In the genomic region with DNA sequence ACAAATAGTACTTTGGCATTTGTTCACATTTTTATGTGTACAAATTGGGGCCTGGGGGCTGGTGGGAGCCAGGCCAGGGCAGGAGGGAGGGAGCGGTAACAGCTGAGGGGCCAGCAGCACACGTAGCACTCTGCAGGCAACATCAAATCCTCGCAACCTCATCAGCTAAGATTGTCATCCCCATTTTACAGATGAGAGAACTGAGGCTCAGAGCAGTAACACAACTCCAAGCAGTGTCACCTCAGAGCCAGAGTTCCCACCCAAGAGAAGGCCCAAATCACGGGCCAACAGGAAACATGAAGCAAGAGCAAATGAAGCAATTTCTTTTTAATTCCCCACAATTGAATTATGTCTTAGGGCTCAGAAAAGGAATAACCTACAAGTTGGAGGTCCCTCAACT, we compare ENCODE assay signal across 13 cellular contexts. TPM values are rescaled to one million over a fixed set of nuclear protein-coding genes. Genes with fewer than 3 reads are reported as not detected.
DNase-seq lines count a peak whose midpoint lies in the region; ATAC-seq, FAIRE-seq and TF ChIP-seq lines count a peak whose summit lies in the region.
"Had no signal": no experiment of that assay in that cellular context is flagged by ENCODE, and none has a peak within 500 bp of the region (broad histone marks: within the 10 kb centered on the region; RNA-seq: fewer than 3 reads in every experiment).

No MANE protein-coding gene starts in this region.

- no peak for TF ChIP-seq RAD21 in HepG2 (CRISPR knock-in tag; IDR thresholded peaks at IDR 0.05)

- peaks cover 79% of the 10 kb centered on the region for H3K4me1 ChIP-seq in HepG2 (ENCODE audit: insufficient read depth, low read length)
- peaks cover 0 to 26% (median 7%) of the 10 kb centered on the region in 4 donors for H3K4me1 ChIP-seq in right lobe of liver
- H3K4me1 ChIP-seq in endothelial cell of umbilical vein (ENCODE audit: control insufficient read depth, extremely low read depth, insufficient read depth, low read length), result peaks cover 28% of the 10 kb centered on the region
- peaks cover 31% of the 10 kb centered on the region for H3K4me1 ChIP-seq in neural progenitor cell

- peaks cover 0 to 4% of the 10 kb centered on the region in 2 experiments; a peak in 1 of 5 replicates for H3K36me3 ChIP-seq in HepG2 (replicated peaks in 1 of 2; ENCODE audit: control insufficient read depth in 1 of 2, insufficient read depth in 2 of 2, low read length in 2 of 2)
- no peaks in the 10 kb centered on the region for H3K36me3 ChIP-seq in right lobe of liver
- H3K36me3 ChIP-seq in endothelial cell of umbilical vein (ENCODE audit: control insufficient read depth in 2 of 2, extremely low read depth in 1 of 2, insufficient read depth in 2 of 2, low read length in 2 of 2), result no peaks in the 10 kb centered on the region
- no peaks in the 10 kb centered on the region for H3K36me3 ChIP-seq in neural progenitor cell

- no peak for TF ChIP-seq POLR2A in HepG2 (IDR thresholded peaks at IDR 0.05; ENCODE audit: insufficient read depth in 1 of 2, low read depth in 2 of 2, low read length in 2 of 2)
- TF ChIP-seq POLR2A in right lobe of liver (IDR thresholded peaks at IDR 0.05), result no peak
- TF ChIP-seq POLR2A in endothelial cell of umbilical vein (IDR thresholded peaks at IDR 0.05; ENCODE audit: low read depth, low read length), result no peak

- ATAC-seq in HepG2, result no peak
- ATAC-seq in right lobe of liver, result no peak

- BruUV-seq in HepG2 (replicated peaks; lab: Mats Ljungman, UMichigan), result no TSS peak
- no TSS peak for BruUV-seq in endothelial cell of umbilical vein (replicated peaks; lab: Mats Ljungman, UMichigan)

- H3K4me1 Mint-ChIP-seq in neural progenitor cell, result peaks cover 56% of the 10 kb centered on the region

- POLR2A ChIA-PET in HepG2 (lab: Yijun Ruan, JAX) (no interaction called here), endothelial cell of umbilical vein (lab: Charles Lee) (interaction anchor here (2.0 kb wide), 1 partner anchor 15 kb away, joined by 7 read pairs; no protein-coding TSS in a partner anchor), HEK293T (lab: Yijun Ruan, JAX) (interaction anchor here (1.3 to 1.4 kb wide), 2 partner anchors 12 to 15 kb away, joined by 3 read pairs; no protein-coding TSS in a partner anchor)

- TF ChIP-seq CTCF in HepG2 (CRISPR knock-in tag; IDR thresholded peaks at IDR 0.05) (no peak), right lobe of liver (IDR thresholded peaks at IDR 0.05) (no peak), endothelial cell of umbilical vein (IDR thresholded peaks at IDR 0.05; ENCODE audit: extremely low read depth in 1 of 2, insufficient read depth in 1 of 2, low read depth in 1 of 2, low read length in 2 of 2) (no peak), neural progenitor cell (IDR thresholded peaks at IDR 0.05) (no peak)

- H3K9me3 ChIP-seq in HepG2 (ENCODE audit: low read length), result no peaks in the 10 kb centered on the region
- no peaks in the 10 kb centered on the region for H3K9me3 ChIP-seq in right lobe of liver
- H3K9me3 ChIP-seq in endothelial cell of umbilical vein (replicated peaks; ENCODE audit: control insufficient read depth, insufficient read depth, low read length), result no peaks in the 10 kb centered on the region
- no peaks in the 10 kb centered on the region for H3K9me3 ChIP-seq in neural progenitor cell (ENCODE audit: low read depth)

- H3K79me2 ChIP-seq in HepG2 (ENCODE audit: insufficient read depth, low read length) (peaks cover 67% of the 10 kb centered on the region), endothelial cell of umbilical vein (ENCODE audit: control insufficient read depth, insufficient read depth, low read length) (peaks cover 95% of the 10 kb centered on the region), neural progenitor cell (ENCODE audit: low read depth) (no peaks in the 10 kb centered on the region)

- peaks cover 18% of the 10 kb centered on the region for H3F3A ChIP-seq in neural progenitor cell (ENCODE audit: low read depth)

- H3K9ac ChIP-seq in HepG2 (ENCODE audit: insufficient read depth, low read depth, low read length) (peak overlapping the region; percentile 63; the same call in 1 of the 2 replicates), endothelial cell of umbilical vein (replicated peaks; ENCODE audit: extremely low read depth, insufficient read depth, low read length) (peak overlapping the region; percentile 40), neural progenitor cell (no peak overlapping the region)

- WGBS in HepG2 (ENCODE audit: low lambda C conversion rate), result 88% methylated on average over 4 of the region's 4 CpGs
- WGBS in right lobe of liver (ENCODE audit: insufficient coverage, low coverage, low lambda C conversion rate, missing lambda C conversion rate), result 72% methylated on average over 3 of the region's 4 CpGs

- H3K4me2 ChIP-seq in HepG2 (ENCODE audit: low read depth, low read length), result peak overlapping the region; percentile 71
- no peak overlapping the region for H3K4me2 ChIP-seq in endothelial cell of umbilical vein (ENCODE audit: insufficient read depth, low read length)
- H3K4me2 ChIP-seq in neural progenitor cell, result no peak overlapping the region

- no peaks in the 10 kb centered on the region for H3K9me3 Mint-ChIP-seq in neural progenitor cell
- H3K9me3 Mint-ChIP-seq: dendritic cell treated with granulocyte-macrophage colony-stimulating factor and Interleukin-4, amounts not matched to agents 40 ng/mL and 50 ng/mL, for 4 days had no signal

- DNase-seq in HepG2 (ENCODE audit: low spot score), result no peak
- DNase-seq in right lobe of liver, result no peak
- no peak for DNase-seq in endothelial cell of umbilical vein (ENCODE audit: low read depth, low spot score)
- DNase-seq in neural progenitor cell (ENCODE audit: low spot score), result no peak
- DNase-seq in activated CD4-positive, alpha-beta T cell treated with anti-CD3 and anti-CD28 coated beads, Interleukin-2, amount 50 U/mL, for 1 hour, result no peak
- no peak for DNase-seq in DMS 273 treated with DMSO at 0.1 percent for 48 hours (lab: John Stamatoyannopoulos, UW)
- no peak for DNase-seq in HEK293T (ENCODE audit: extremely low spot score)
- DNase-seq in middle frontal gyrus (ENCODE audit: extremely low spot score, low spot score), result no peak
- DNase-seq: naive thymus-derived CD4-positive, alpha-beta T cell; OCI-M1; T-helper 1 cell had no signal

- no peaks in the 10 kb centered on the region for H3K9me1 ChIP-seq in endothelial cell of umbilical vein (replicated peaks; ENCODE audit: control insufficient read depth, extremely low read depth, insufficient read depth, low read length)

- FAIRE-seq in HepG2 (lab: Jason Lieb, UNC) (no peak), endothelial cell of umbilical vein (lab: Jason Lieb, UNC) (no peak)
- FAIRE-seq: HTR-8/SVneo had no signal

- TF ChIP-seq EP300 in HepG2 (IDR thresholded peaks at IDR 0.05; ENCODE audit: low read depth in 2 of 2, low read length in 2 of 2) (no peak), HepG2 (CRISPR knock-in tag; IDR thresholded peaks at IDR 0.05; ENCODE audit: borderline replicate concordance) (no peak)

- no peak overlapping the region for H3K4me3 Mint-ChIP-seq in neural progenitor cell
- H3K4me3 Mint-ChIP-seq: dendritic cell treated with granulocyte-macrophage colony-stimulating factor and Interleukin-4, amounts not matched to agents 40 ng/mL and 50 ng/mL, for 4 days; naive thymus-derived CD4-positive, alpha-beta T cell had no signal

- H3K4me3 ChIP-seq in HepG2 (replicated peaks in 1 of 3; ENCODE audit: insufficient read depth in 1 of 3, low read depth in 2 of 3, low read length in 3 of 3) (0 out of 6 replicates have a peak overlapping the region, but pooled peaks of 1 of the 3 experiments have one; percentile 18), right lobe of liver (no peak overlapping the region), endothelial cell of umbilical vein (replicated peaks in 1 of 3; ENCODE audit: insufficient read depth in 1 of 3, low read depth in 1 of 3, low read length in 3 of 3) (no peak overlapping the region), neural progenitor cell (no peak overlapping the region)

- H3K27me3 ChIP-seq in HepG2 (ENCODE audit: control insufficient read depth in 1 of 2, insufficient read depth in 2 of 2, low read length in 2 of 2) (no peaks in the 10 kb centered on the region), right lobe of liver (no peaks in the 10 kb centered on the region), endothelial cell of umbilical vein (ENCODE audit: control insufficient read depth in 2 of 2, insufficient read depth in 2 of 2, low read length in 2 of 2) (no peaks in the 10 kb centered on the region), neural progenitor cell (no peaks in the 10 kb centered on the region)

- peak overlapping the region; percentile 96 for H3K27ac Mint-ChIP-seq in neural progenitor cell
- H3K27ac Mint-ChIP-seq: dendritic cell treated with granulocyte-macrophage colony-stimulating factor and Interleukin-4, amounts not matched to agents 40 ng/mL and 50 ng/mL, for 4 days had no signal

- no peak overlapping the region for H2AFZ ChIP-seq in HepG2 (ENCODE audit: low read length)
- no peak overlapping the region for H2AFZ ChIP-seq in endothelial cell of umbilical vein (ENCODE audit: low read depth, low read length)
- H2AFZ ChIP-seq in neural progenitor cell (replicated peaks), result no peak overlapping the region

- in situ Hi-C loops in HepG2 (cut with HindIII; ENCODE audit: extremely low pct_ligation_motif_present, low pct_unique_long_range_greater_than_20kb), result no loop called here

- dilution Hi-C loops in endothelial cell of umbilical vein (cut with MboI; ENCODE audit: extremely low pct_ligation_motif_present, low sequenced_read_pairs), result no loop called here

- peak overlapping the region; percentile 67 for H3K27ac ChIP-seq in HepG2 (ENCODE audit: extremely low read length, insufficient read depth, low read length)
- peak overlapping the region in 1 of 3 donors; percentile 47 for H3K27ac ChIP-seq in right lobe of liver
- peak overlapping the region; percentile 60 for H3K27ac ChIP-seq in endothelial cell of umbilical vein (ENCODE audit: insufficient read depth, low read depth, low read length)
- H3K27ac ChIP-seq in neural progenitor cell, result no peak overlapping the region

- intact Hi-C loops in HepG2 (cut with micrococcal nuclease; ENCODE audit: unreplicated experiment) (no loop called here), right lobe of liver (cut with DNase I) (no loop called here), endothelial cell of umbilical vein (cut with micrococcal nuclease) (loop anchor here (1.0 kb wide), 3 partner anchors 8 to 16 kb away; a partner anchor contains a TSS)

- no peaks in the 10 kb centered on the region for H3K36me3 Mint-ChIP-seq in neural progenitor cell

- peaks cover 6% of the 10 kb centered on the region for H3K27me3 Mint-ChIP-seq in neural progenitor cell (ENCODE audit: insufficient read depth, low read depth)
- H3K27me3 Mint-ChIP-seq: naive thymus-derived CD4-positive, alpha-beta T cell had no signal

- H4K20me1 ChIP-seq in HepG2 (ENCODE audit: insufficient read depth, low read length) (peaks cover 2% of the 10 kb centered on the region), endothelial cell of umbilical vein (replicated peaks; ENCODE audit: control insufficient read depth, extremely low read depth, insufficient read depth, low read length) (no peaks in the 10 kb centered on the region), neural progenitor cell (ENCODE audit: low read depth) (peaks cover 5% of the 10 kb centered on the region)

- CTCF ChIA-PET in HepG2 (lab: Yijun Ruan, JAX; ENCODE audit: low intra/inter-chr PET ratio, low total read pairs), result no interaction called here
- CTCF ChIA-PET in endothelial cell of umbilical vein (lab: Charles Lee), result interaction anchor here (1.5 to 8.0 kb wide), 3 partner anchors 9 to 28 kb away, joined by 3 to 66 read pairs (median 26); no protein-coding TSS in a partner anchor
- CTCF ChIA-PET in HEK293T (lab: Yijun Ruan, JAX), result no interaction called here

RNA-seq across cellular contexts. Expression of a gene that starts 14.1 kb away (rescaled TPM):
- 16.3 and 16.7 TPM in 2 replicates for total RNA-seq in HepG2 (2016; rRNA removed; fragmentation: Illumina TruSeq; extraction: Trizol)
- 1.4 and 1.9 TPM in 2 replicates for total RNA-seq in HepG2 (2016; cell fraction: cytosol; rRNA removed; fragmentation: Illumina TruSeq; extraction: Trizol; ENCODE audit: low read depth)
- total RNA-seq in HepG2 (2016; cell fraction: insoluble cytoplasmic fraction; rRNA removed; fragmentation: Illumina TruSeq; extraction: Trizol), result 12.2 and 17.7 TPM in 2 replicates
- 3.8 and 4.9 TPM in 2 replicates for total RNA-seq in HepG2 (2016; cell fraction: membrane; rRNA removed; fragmentation: Illumina TruSeq; extraction: Trizol)
- total RNA-seq in HepG2 (2016; cell fraction: nucleus; rRNA removed; fragmentation: Illumina TruSeq; extraction: Trizol), result 10.0 and 11.1 TPM in 2 replicates
- 6.9 and 7.3 TPM in 2 replicates for polyA plus RNA-seq in HepG2 (2011; rRNA removed)
- 8.4 and 12.3 TPM in 2 replicates for polyA plus RNA-seq in HepG2 (2011; cell fraction: cytosol; rRNA removed)
- 21.1 and 21.8 TPM in 2 replicates for polyA plus RNA-seq in HepG2 (2011; cell fraction: nucleus; rRNA removed)
- polyA plus RNA-seq in HepG2 (2012), result 5.7 and 8.6 TPM in 2 replicates
- 0.47 and 1.00 TPM in 2 replicates for polyA plus RNA-seq in HepG2 (2016; cell fraction: cytosol; fragmentation: Illumina TruSeq; extraction: Trizol; ENCODE audit: low read depth)
- 9.4 and 11.8 TPM in 2 replicates for polyA plus RNA-seq in HepG2 (2016; cell fraction: insoluble cytoplasmic fraction; fragmentation: Illumina TruSeq; extraction: Trizol; ENCODE audit: low read depth)
- polyA plus RNA-seq in HepG2 (2016; cell fraction: membrane; fragmentation: Illumina TruSeq; extraction: Trizol; ENCODE audit: low read depth), result 1.5 and 1.6 TPM in 2 replicates
- polyA plus RNA-seq in HepG2 (2016; cell fraction: nucleus; fragmentation: Illumina TruSeq; extraction: Trizol; ENCODE audit: insufficient read depth, low read depth), result 13.9 and 14.1 TPM in 2 replicates
- 2.4 and 21.3 TPM in 2 replicates for polyA minus RNA-seq in HepG2 (2011; rRNA and poly(A)+ RNA removed; ENCODE audit: low replicate concordance)
- polyA minus RNA-seq in HepG2 (2011; cell fraction: cytosol; rRNA and poly(A)+ RNA removed), result 10.2 and 10.5 TPM in 2 replicates
- 4.0 and 6.3 TPM in 2 replicates for polyA minus RNA-seq in HepG2 (2011; cell fraction: nucleus; rRNA and poly(A)+ RNA removed)
- total RNA-seq in right lobe of liver, result 10 to 100 TPM in 2 of 6 experiments, 1 to 10 TPM in 4; 2.9 to 12.7 (median 7.2) TPM
- total RNA-seq in endothelial cell of umbilical vein, result 31.1 and 35.1 TPM in 2 replicates
- polyA plus RNA-seq in endothelial cell of umbilical vein, result 28.3 and 31.3 TPM in 2 replicates
- 22.7 and 26.3 TPM in 2 replicates for polyA plus RNA-seq in endothelial cell of umbilical vein (2011; cell fraction: cytosol; rRNA removed)
- 26.9 and 30.2 TPM in 2 replicates for polyA plus RNA-seq in endothelial cell of umbilical vein (2011; cell fraction: nucleus; rRNA removed)
- 23.3 and 30.7 TPM in 2 replicates for polyA plus RNA-seq in endothelial cell of umbilical vein (2012)
- 18.4 and 22.0 TPM in 2 replicates for polyA minus RNA-seq in endothelial cell of umbilical vein
- 2.8 TPM for polyA minus RNA-seq in endothelial cell of umbilical vein (2011; cell fraction: cytosol; rRNA and poly(A)+ RNA removed)
- polyA minus RNA-seq in endothelial cell of umbilical vein (2011; cell fraction: nucleus; rRNA and poly(A)+ RNA removed), result 18.1 and 20.8 TPM in 2 replicates
- 0.65 and 1.5 TPM in 2 replicates for total RNA-seq in neural progenitor cell (ENCODE audit: low replicate concordance)

RNA-seq across cellular contexts. Expression of a gene that starts 40.0 kb away (rescaled TPM):
- total RNA-seq in HepG2 (2016; rRNA removed; fragmentation: Illumina TruSeq; extraction: Trizol) (58.5 and 76.4 TPM in 2 replicates), right lobe of liver (100 to 1,000 TPM; 218 to 364 (median 265) TPM), endothelial cell of umbilical vein (17.4 and 18.6 TPM in 2 replicates), neural progenitor cell (ENCODE audit: low replicate concordance) (21.8 and 39.9 TPM in 2 replicates)
- 7.2 and 7.7 TPM in 2 replicates for total RNA-seq in HepG2 (2016; cell fraction: cytosol; rRNA removed; fragmentation: Illumina TruSeq; extraction: Trizol; ENCODE audit: low read depth)
- total RNA-seq in HepG2 (2016; cell fraction: insoluble cytoplasmic fraction; rRNA removed; fragmentation: Illumina TruSeq; extraction: Trizol), result 53.0 and 79.3 TPM in 2 replicates
- 22.0 and 22.8 TPM in 2 replicates for total RNA-seq in HepG2 (2016; cell fraction: membrane; rRNA removed; fragmentation: Illumina TruSeq; extraction: Trizol)
- total RNA-seq in HepG2 (2016; cell fraction: nucleus; rRNA removed; fragmentation: Illumina TruSeq; extraction: Trizol), result 52.1 and 60.8 TPM in 2 replicates
- polyA plus RNA-seq in HepG2 (2011; rRNA removed) (229 and 240 TPM in 2 replicates), endothelial cell of umbilical vein (18.5 and 19.7 TPM in 2 replicates)
- 210 and 362 TPM in 2 replicates for polyA plus RNA-seq in HepG2 (2011; cell fraction: cytosol; rRNA removed)
- polyA plus RNA-seq in HepG2 (2011; cell fraction: nucleus; rRNA removed), result 328 and 432 TPM in 2 replicates
- 87.2 and 88.3 TPM in 2 replicates for polyA plus RNA-seq in HepG2 (2012)
- 7.1 and 8.1 TPM in 2 replicates for polyA plus RNA-seq in HepG2 (2016; cell fraction: cytosol; fragmentation: Illumina TruSeq; extraction: Trizol; ENCODE audit: low read depth)
- 53.0 and 59.0 TPM in 2 replicates for polyA plus RNA-seq in HepG2 (2016; cell fraction: insoluble cytoplasmic fraction; fragmentation: Illumina TruSeq; extraction: Trizol; ENCODE audit: low read depth)
- 16.0 and 17.1 TPM in 2 replicates for polyA plus RNA-seq in HepG2 (2016; cell fraction: membrane; fragmentation: Illumina TruSeq; extraction: Trizol; ENCODE audit: low read depth)
- polyA plus RNA-seq in HepG2 (2016; cell fraction: nucleus; fragmentation: Illumina TruSeq; extraction: Trizol; ENCODE audit: insufficient read depth, low read depth), result 91.4 and 94.6 TPM in 2 replicates
- 12.3 and 373 TPM in 2 replicates for polyA minus RNA-seq in HepG2 (2011; rRNA and poly(A)+ RNA removed; ENCODE audit: low replicate concordance)
- polyA minus RNA-seq in HepG2 (2011; cell fraction: cytosol; rRNA and poly(A)+ RNA removed), result 140 and 148 TPM in 2 replicates
- polyA minus RNA-seq in HepG2 (2011; cell fraction: nucleus; rRNA and poly(A)+ RNA removed), result 129 and 138 TPM in 2 replicates
- polyA plus RNA-seq in endothelial cell of umbilical vein (2011; cell fraction: cytosol; rRNA removed), result 14.8 and 15.4 TPM in 2 replicates
- polyA plus RNA-seq in endothelial cell of umbilical vein (2011; cell fraction: nucleus; rRNA removed), result 25.8 and 26.6 TPM in 2 replicates
- polyA plus RNA-seq in endothelial cell of umbilical vein (2012), result 8.9 and 11.3 TPM in 2 replicates
- polyA minus RNA-seq in endothelial cell of umbilical vein, result 10.3 and 20.1 TPM in 2 replicates
- 10.5 TPM for polyA minus RNA-seq in endothelial cell of umbilical vein (2011; cell fraction: cytosol; rRNA and poly(A)+ RNA removed)
- 8.3 and 28.2 TPM in 2 replicates for polyA minus RNA-seq in endothelial cell of umbilical vein (2011; cell fraction: nucleus; rRNA and poly(A)+ RNA removed)
